ENCODE assay signal across 23 cellular contexts in the genomic region with DNA sequence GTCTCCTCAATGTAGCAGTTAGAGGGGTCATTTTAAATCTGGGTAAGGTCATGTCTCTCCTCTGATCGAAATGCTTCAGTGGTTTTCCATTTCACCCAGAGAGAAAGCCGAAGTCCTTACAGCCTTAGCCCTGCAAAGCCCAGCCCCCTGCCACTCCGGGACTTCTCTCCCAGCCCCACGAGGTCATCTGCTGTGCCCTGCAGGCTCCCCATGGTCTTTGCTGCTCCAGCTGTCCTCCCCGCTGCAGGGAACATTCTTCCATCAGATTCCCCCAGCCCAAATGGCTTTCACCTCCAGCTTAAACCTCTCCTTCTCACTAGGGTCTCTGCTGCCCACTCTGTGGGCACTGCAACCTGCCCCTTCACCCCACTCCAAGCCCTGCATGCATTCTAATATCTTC.
DNase-seq lines count a peak whose midpoint lies in the region; TF ChIP-seq lines count a peak whose summit lies in the region.
"Had no signal": no experiment of that assay in that cellular context is flagged by ENCODE, and none has a peak within 500 bp of the region (broad histone marks: within the 10 kb centered on the region; RNA-seq: fewer than 3 reads in every experiment).

No MANE protein-coding gene starts in this region.

- H3K4me1 Mint-ChIP-seq in endodermal cell (peaks cover 14% of the 10 kb centered on the region), neural progenitor cell (peaks cover 28% of the 10 kb centered on the region)

- no peaks in the 10 kb centered on the region for H4K20me1 ChIP-seq in neural progenitor cell (ENCODE audit: low read depth)
- H4K20me1 ChIP-seq: BLaER1 treated with 17β-estradiol and CSF1 and Interleukin-3, amounts not matched to agents 10 nM and 100 nM had no signal

- no peak overlapping the region for H3K4me3 Mint-ChIP-seq in endodermal cell
- peak overlapping the region; percentile 48 for H3K4me3 Mint-ChIP-seq in neural progenitor cell
- H3K4me3 Mint-ChIP-seq: CD14-positive monocyte; CD4-positive, alpha-beta T cell; HFFc6 had no signal

- intact Hi-C loops in stomach (cut with DNase I; ENCODE audit: low total_unique reads) = no loop called here
- intact Hi-C loops in dorsolateral prefrontal cortex (cut with DNase I) = no loop called here
- intact Hi-C loops in esophagus squamous epithelium (cut with DNase I) = no loop called here

- peak; percentile 34 for DNase-seq in endodermal cell
- peak; percentile 73 for DNase-seq in mesenteric fat pad (ENCODE audit: low spot score)
- DNase-seq in neural progenitor cell (ENCODE audit: low spot score) = no peak
- DNase-seq in stomach = peak; percentile 9
- no peak for DNase-seq in dorsolateral prefrontal cortex
- no peak for DNase-seq in midbrain (lab: John Stamatoyannopoulos, UW)
- DNase-seq in esophagus squamous epithelium (lab: John Stamatoyannopoulos, UW) = no peak
- DNase-seq: 8988T; ACHN; AML-193; BE2C; CD4-positive, alpha-beta T cell; CD8-positive, alpha-beta memory T cell; DMS 273 treated with DMSO at 0.1 percent for 48 hours; DMS79; EL; GDM1; GOT3; HFFc6 had no signal

- TF ChIP-seq EP300 in stomach (IDR thresholded peaks at IDR 0.05) = no peak

- peaks cover 5% of the 10 kb centered on the region for H3K27me3 ChIP-seq in endodermal cell (ENCODE audit: control insufficient read depth, insufficient read depth, low read length, poor library complexity, severe bottlenecking)
- H3K27me3 ChIP-seq in neural progenitor cell = no peaks in the 10 kb centered on the region
- H3K27me3 ChIP-seq in stomach = peaks cover 0 to 49% (median 0%) of the 10 kb centered on the region in 3 donors
- peaks cover 0 to 42% (median 6%) of the 10 kb centered on the region in 45 donors for H3K27me3 ChIP-seq in dorsolateral prefrontal cortex
- peaks cover 0 to 78% (median 0%) of the 10 kb centered on the region in 4 donors for H3K27me3 ChIP-seq in esophagus squamous epithelium
- H3K27me3 ChIP-seq: BE2C; BLaER1 treated with 17β-estradiol and CSF1 and Interleukin-3, amounts not matched to agents 10 nM and 100 nM had no signal

- TF ChIP-seq CTCF in endodermal cell (conservative IDR thresholded peaks at IDR 0.05) (no peak), neural progenitor cell (IDR thresholded peaks at IDR 0.05) (no peak), stomach (IDR thresholded peaks at IDR 0.05) (no peak), dorsolateral prefrontal cortex (IDR thresholded peaks at IDR 0.05 in 54 of 56, conservative IDR thresholded peaks at IDR 0.05 in 2 of 56; ENCODE audit: low read depth in 1 of 56, partially characterized antibody in 56 of 56) (no peak), esophagus squamous epithelium (IDR thresholded peaks at IDR 0.05) (no peak)

- no peak for TF ChIP-seq POLR2A in stomach (IDR thresholded peaks at IDR 0.05)
- no peak for TF ChIP-seq POLR2A in esophagus squamous epithelium (IDR thresholded peaks at IDR 0.05)

- H3K9me3 Mint-ChIP-seq in endodermal cell (peaks cover 5% of the 10 kb centered on the region), neural progenitor cell (peaks cover 6% of the 10 kb centered on the region)
- H3K9me3 Mint-ChIP-seq: CD4-positive, alpha-beta T cell; CD8-positive, alpha-beta memory T cell had no signal

- peaks cover 4% of the 10 kb centered on the region for H3K4me1 ChIP-seq in endodermal cell (ENCODE audit: control insufficient read depth, insufficient read depth, low read length)
- peaks cover 15% of the 10 kb centered on the region for H3K4me1 ChIP-seq in neural progenitor cell
- H3K4me1 ChIP-seq in stomach = no peaks in the 10 kb centered on the region
- peaks cover 0 to 11% (median 0%) of the 10 kb centered on the region in 3 donors for H3K4me1 ChIP-seq in esophagus squamous epithelium
- H3K4me1 ChIP-seq: A549, BE2C, HAP-1 had no signal

- H2AFZ ChIP-seq in neural progenitor cell (replicated peaks) = no peak overlapping the region

- no peak overlapping the region for H3K27ac Mint-ChIP-seq in endodermal cell
- H3K27ac Mint-ChIP-seq in neural progenitor cell = no peak overlapping the region
- H3K27ac Mint-ChIP-seq: CD4-positive, alpha-beta T cell; HFFc6 had no signal

- H3K36me3 ChIP-seq in endodermal cell (ENCODE audit: control insufficient read depth, insufficient read depth, low read length) = no peaks in the 10 kb centered on the region
- no peaks in the 10 kb centered on the region for H3K36me3 ChIP-seq in neural progenitor cell
- no peaks in the 10 kb centered on the region for H3K36me3 ChIP-seq in stomach
- no peaks in the 10 kb centered on the region for H3K36me3 ChIP-seq in esophagus squamous epithelium
- H3K36me3 ChIP-seq: BE2C; BLaER1 treated with 17β-estradiol and CSF1 and Interleukin-3, amounts not matched to agents 10 nM and 100 nM; HAP-1 had no signal

- H3K27ac ChIP-seq in endodermal cell (ENCODE audit: low read depth, low read length) (no peak overlapping the region), neural progenitor cell (no peak overlapping the region), stomach (no peak overlapping the region), dorsolateral prefrontal cortex (no peak overlapping the region), esophagus squamous epithelium (no peak overlapping the region)
- H3K27ac ChIP-seq: A549; BLaER1 treated with 17β-estradiol and CSF1 and Interleukin-3, amounts not matched to agents 10 nM and 100 nM had no signal

- no peaks in the 10 kb centered on the region for H3K79me2 ChIP-seq in neural progenitor cell (ENCODE audit: low read depth)

- WGBS in endodermal cell (ENCODE audit: insufficient coverage in 1 of 2, insufficient read length in 1 of 2), 2 experiments = 86 to 87% methylated on average over 4 to 5 of the region's 5 CpGs
- 62 to 71% (median 65%) methylated on average over 5 of the region's 5 CpGs for WGBS in stomach, 5 donors
- WGBS in esophagus squamous epithelium, 2 donors = 64 to 72% methylated on average over 5 of the region's 5 CpGs

- H3K4me2 ChIP-seq in neural progenitor cell = no peak overlapping the region
- H3K4me2 ChIP-seq: A549; BLaER1 treated with 17β-estradiol and CSF1 and Interleukin-3, amounts not matched to agents 10 nM and 100 nM had no signal

- H3K9me3 ChIP-seq in endodermal cell (ENCODE audit: control insufficient read depth, low read length) (no peaks in the 10 kb centered on the region), neural progenitor cell (ENCODE audit: low read depth) (no peaks in the 10 kb centered on the region), stomach (no peaks in the 10 kb centered on the region), esophagus squamous epithelium (no peaks in the 10 kb centered on the region)
- H3K9me3 ChIP-seq: A549, BE2C, HAP-1 had no signal

- H3K9ac ChIP-seq in endodermal cell (ENCODE audit: extremely low read depth, low read length, poor library complexity, severe bottlenecking) = no peak overlapping the region
- no peak overlapping the region for H3K9ac ChIP-seq in neural progenitor cell
- H3K9ac ChIP-seq: BLaER1 treated with 17β-estradiol and CSF1 and Interleukin-3, amounts not matched to agents 10 nM and 100 nM had no signal

- H3K27me3 Mint-ChIP-seq in endodermal cell (ENCODE audit: insufficient read depth) (peaks cover 17% of the 10 kb centered on the region), neural progenitor cell (ENCODE audit: insufficient read depth, low read depth) (peaks cover 2% of the 10 kb centered on the region)

- no peak overlapping the region for H3K4me3 ChIP-seq in endodermal cell (ENCODE audit: low read length)
- H3K4me3 ChIP-seq in neural progenitor cell = no peak overlapping the region
- no peak overlapping the region for H3K4me3 ChIP-seq in stomach
- H3K4me3 ChIP-seq in dorsolateral prefrontal cortex = no peak overlapping the region
- H3K4me3 ChIP-seq in esophagus squamous epithelium = no peak overlapping the region
- H3K4me3 ChIP-seq: A549; BLaER1 treated with 17β-estradiol and CSF1 and Interleukin-3, amounts not matched to agents 10 nM and 100 nM; HAP-1 had no signal

- H3K36me3 Mint-ChIP-seq in endodermal cell (ENCODE audit: low read depth) = no peaks in the 10 kb centered on the region
- H3K36me3 Mint-ChIP-seq in neural progenitor cell = no peaks in the 10 kb centered on the region
- H3K36me3 Mint-ChIP-seq: CD14-positive monocyte had no signal

- peaks cover 2% of the 10 kb centered on the region for H3F3A ChIP-seq in neural progenitor cell (ENCODE audit: low read depth)

Comparison
In these comparisons a context has a peak if more than half of its experiments do, and no peak if none do; other contexts are left out.
1. DNase-seq: peak in endodermal cell (single experiment), mesenteric fat pad (single experiment) and stomach (single experiment); none in neural progenitor cell (single experiment), dorsolateral prefrontal cortex (0 of 10), midbrain (single experiment) and esophagus squamous epithelium (single experiment).